8 cellular contexts compared by ENCODE assay signal in genomic region chr7:48090095-48090805, GRCh38. TPM values are rescaled to one million over a fixed set of nuclear protein-coding genes. Genes with fewer than 3 reads are reported as not detected.
DNase-seq lines count a peak whose midpoint lies in the region; ATAC-seq lines count a peak whose summit lies in the region.

No MANE protein-coding gene starts in this region.

- peaks cover 56% of the 10 kb centered on the region for H3K4me1 ChIP-seq in mesodermal cell (ENCODE audit: control insufficient read depth, insufficient read depth, low read length, poor library complexity, severe bottlenecking)

- WGBS in mesodermal cell (ENCODE audit: insufficient coverage in 2 of 2), 2 experiments: 4 to 5% methylated on average over 28 of the region's 28 CpGs

- intact Hi-C loops in Right ventricle myocardium superior (cut with DNase I): no loop called here
- intact Hi-C loops in cardiac septum (cut with DNase I): no loop called here

- ATAC-seq in Right ventricle myocardium superior (ENCODE audit: poor library complexity) (no peak), GM18517 (IDR thresholded peaks at IDR 0.05; ENCODE audit: unreplicated experiment) (no peak)

- H3K36me3 ChIP-seq in mesodermal cell (ENCODE audit: control insufficient read depth, insufficient read depth, low read length): peaks cover 44% of the 10 kb centered on the region

- no peaks in the 10 kb centered on the region for H3K9me3 ChIP-seq in mesodermal cell (ENCODE audit: control insufficient read depth, low read length)

- peak overlapping the region; percentile 79 for H3K4me3 ChIP-seq in mesodermal cell (ENCODE audit: extremely low read depth, insufficient read depth, low read length, poor library complexity, severe bottlenecking)

- H3K27ac ChIP-seq in mesodermal cell (ENCODE audit: low read depth, low read length, severe bottlenecking): peak overlapping the region; percentile 62

- DNase-seq in Right ventricle myocardium superior (peak; percentile 61), cardiac septum (ENCODE audit: low spot score) (no peak), dermis blood vessel endothelial cell (peak; percentile 73), NCI-H748 (lab: John Stamatoyannopoulos, UW; ENCODE audit: unreplicated experiment) (no peak), 8988T (no peak), NCI-H82 treated with DMSO at 0.1 percent for 48 hours (lab: John Stamatoyannopoulos, UW; ENCODE audit: unreplicated experiment) (no peak)

RNA-seq across cellular contexts. Expression of gene UPP1, which starts 1.2 kb away (rescaled TPM):
- total RNA-seq in Right ventricle myocardium superior: 20.3 TPM
- 27.9 TPM for total RNA-seq in cardiac septum
- total RNA-seq in dermis blood vessel endothelial cell: 13.2 and 30.3 TPM in 2 replicates
- polyA plus RNA-seq in mesodermal cell (2013, experiment 1 of 2): 53.8 TPM
- polyA plus RNA-seq in mesodermal cell (2013, experiment 2 of 2): 42.8 TPM

RNA-seq across cellular contexts. Expression of gene C7orf57, which starts 54.9 kb away (rescaled TPM):
- not detected for total RNA-seq in Right ventricle myocardium superior
- not detected for total RNA-seq in cardiac septum
- not detected in 2 replicates for total RNA-seq in dermis blood vessel endothelial cell
- 0.26 TPM for polyA plus RNA-seq in mesodermal cell (2013, experiment 1 of 2)
- 0.35 TPM for polyA plus RNA-seq in mesodermal cell (2013, experiment 2 of 2)

Comparison
In these comparisons a context has a peak if more than half of its experiments do, and no peak if none do; other contexts are left out.
1. DNase-seq: peak in Right ventricle myocardium superior (single experiment) and dermis blood vessel endothelial cell (single experiment); none in cardiac septum (single experiment), NCI-H748 (single experiment), 8988T (single experiment) and NCI-H82 treated with DMSO at 0.1 percent for 48 hours (single experiment).